ENCODE assay signal across 26 cellular contexts in genomic region chr11:26063915-26064314, GRCh38.
DNase-seq lines count a peak whose midpoint lies in the region; ATAC-seq, FAIRE-seq and TF ChIP-seq lines count a peak whose summit lies in the region.
"Had no signal": no experiment of that assay in that cellular context is flagged by ENCODE, and none has a peak within 500 bp of the region (broad histone marks: within the 10 kb centered on the region; RNA-seq: fewer than 3 reads in every experiment).

No MANE protein-coding gene starts in this region.

- H3K4me2 ChIP-seq in Karpas-422 (ENCODE audit: low read depth, low read length, poor library complexity, severe bottlenecking) (peak overlapping the region; percentile 37), neural cell (ENCODE audit: low read length) (no peak overlapping the region)

- H3K4me1 Mint-ChIP-seq in activated CD8-positive, alpha-beta memory T cell treated with anti-CD3 and anti-CD28 coated beads, Interleukin-2, amount 10 ng/mL, durations not matched to agents 7 days and 5 days, result no peaks in the 10 kb centered on the region

- FAIRE-seq in HTR-8/SVneo (lab: Jason Lieb, UNC), result no peak
- FAIRE-seq: GM19239, H1 had no signal

- no peak overlapping the region for H3K27ac Mint-ChIP-seq in activated CD8-positive, alpha-beta memory T cell treated with anti-CD3 and anti-CD28 coated beads, Interleukin-2, amount 10 ng/mL, durations not matched to agents 7 days and 5 days
- H3K27ac Mint-ChIP-seq: HFFc6; nephron; T-helper 1 cell treated with Interleukin-12 subunit alpha and Interleukin-12 subunit beta and Interleukin-4 antibody, amounts not matched to agents 30 μg/mL and 1 μg/mL, for 36 hours had no signal

- CTCF ChIA-PET in activated CD8-positive, alpha-beta memory T cell treated with anti-CD3 and anti-CD28 coated beads, Interleukin-2, amount 10 ng/mL, durations not matched to agents 7 days and 5 days (lab: Charles Lee), result no interaction called here

- H3K27me3 ChIP-seq in Karpas-422 (ENCODE audit: low read length) (no peaks in the 10 kb centered on the region), neural cell (ENCODE audit: insufficient read depth, low read depth, low read length) (no peaks in the 10 kb centered on the region)
- H3K27me3 ChIP-seq: BLaER1 treated with 17β-estradiol and CSF1 and Interleukin-3, amounts not matched to agents 10 nM and 100 nM; upper lobe of left lung had no signal

- 0 out of 2 replicates have a peak overlapping the region, but pooled peaks have one; percentile 1 for H3K4me3 ChIP-seq in Karpas-422 (ENCODE audit: low read length)
- H3K4me3 ChIP-seq in neural cell (ENCODE audit: low read length), result no peak overlapping the region
- H3K4me3 ChIP-seq: BLaER1 treated with 17β-estradiol and CSF1 and Interleukin-3, amounts not matched to agents 10 nM and 100 nM; coronary artery; lung; upper lobe of left lung had no signal

- H3K4me1 ChIP-seq in Karpas-422 (ENCODE audit: low read length), result peaks cover 37% of the 10 kb centered on the region
- H3K4me1 ChIP-seq: upper lobe of left lung had no signal

- H3K9me2 ChIP-seq in Karpas-422 (replicated peaks; ENCODE audit: insufficient read depth, low read length) (no peaks in the 10 kb centered on the region), neural cell (ENCODE audit: insufficient read depth, low read length) (no peaks in the 10 kb centered on the region)

- H3K9me3 ChIP-seq in Karpas-422 (ENCODE audit: low read length) (no peaks in the 10 kb centered on the region), neural cell (ENCODE audit: low read length) (no peaks in the 10 kb centered on the region)
- H3K9me3 ChIP-seq: BLaER1 treated with 17β-estradiol and CSF1 and Interleukin-3, amounts not matched to agents 10 nM and 100 nM; upper lobe of left lung had no signal

- peaks cover 5% of the 10 kb centered on the region for H3K9me3 Mint-ChIP-seq in activated CD8-positive, alpha-beta memory T cell treated with anti-CD3 and anti-CD28 coated beads, Interleukin-2, amount 10 ng/mL, durations not matched to agents 7 days and 5 days (ENCODE audit: low read depth)
- H3K9me3 Mint-ChIP-seq: HFFc6, nephron had no signal

- H3K27ac ChIP-seq in Karpas-422 (ENCODE audit: low read length) (peak overlapping the region; percentile 74), neural cell (ENCODE audit: low read length) (peak overlapping the region; percentile 3)
- H3K27ac ChIP-seq: BLaER1 treated with 17β-estradiol and CSF1 and Interleukin-3, amounts not matched to agents 10 nM and 100 nM; coronary artery; upper lobe of left lung had no signal

- peak; percentile 41 for ATAC-seq in GM18867 (IDR thresholded peaks at IDR 0.05; ENCODE audit: unreplicated experiment)
- peak; percentile 53 for ATAC-seq in GM21528 (IDR thresholded peaks at IDR 0.05; ENCODE audit: low FRiP score, unreplicated experiment)
- ATAC-seq in activated CD8-positive, alpha-beta memory T cell treated with anti-CD3 and anti-CD28 coated beads, Interleukin-2, amount 10 ng/mL, durations not matched to agents 7 days and 5 days, result no peak

- no peaks in the 10 kb centered on the region for H3K36me3 ChIP-seq in Karpas-422 (ENCODE audit: insufficient read depth, low read length)
- no peaks in the 10 kb centered on the region for H3K36me3 ChIP-seq in neural cell (ENCODE audit: insufficient read depth, low read length)
- H3K36me3 ChIP-seq: BLaER1 treated with 17β-estradiol and CSF1 and Interleukin-3, amounts not matched to agents 10 nM and 100 nM; upper lobe of left lung had no signal

- no peak for TF ChIP-seq RAD21 in neural cell (conservative IDR thresholded peaks at IDR 0.05)

- no peak overlapping the region for H3K4me3 Mint-ChIP-seq in activated CD8-positive, alpha-beta memory T cell treated with anti-CD3 and anti-CD28 coated beads, Interleukin-2, amount 10 ng/mL, durations not matched to agents 7 days and 5 days
- H3K4me3 Mint-ChIP-seq: HFFc6; nephron; T-helper 1 cell treated with Interleukin-12 subunit alpha and Interleukin-12 subunit beta and Interleukin-4 antibody, amounts not matched to agents 30 μg/mL and 1 μg/mL, for 36 hours had no signal

- 0 out of 2 replicates have a peak overlapping the region, but pooled peaks have one; percentile 18 for H2AFZ ChIP-seq in Karpas-422 (ENCODE audit: low read length)
- no peak overlapping the region for H2AFZ ChIP-seq in neural cell (ENCODE audit: low read depth, low read length)

- no peaks in the 10 kb centered on the region for H3K27me3 Mint-ChIP-seq in activated CD8-positive, alpha-beta memory T cell treated with anti-CD3 and anti-CD28 coated beads, Interleukin-2, amount 10 ng/mL, durations not matched to agents 7 days and 5 days

- TF ChIP-seq CTCF in neural cell (IDR thresholded peaks at IDR 0.05; ENCODE audit: poor library complexity, severe bottlenecking), result no peak

- H3K79me2 ChIP-seq in Karpas-422 (ENCODE audit: low read length), result no peaks in the 10 kb centered on the region
- no peaks in the 10 kb centered on the region for H3K79me2 ChIP-seq in neural cell (replicated peaks; ENCODE audit: insufficient read depth, low read length)

- no peaks in the 10 kb centered on the region for H3K36me3 Mint-ChIP-seq in activated CD8-positive, alpha-beta memory T cell treated with anti-CD3 and anti-CD28 coated beads, Interleukin-2, amount 10 ng/mL, durations not matched to agents 7 days and 5 days

- no peak for TF ChIP-seq EP300 in neural cell (conservative IDR thresholded peaks at IDR 0.05; ENCODE audit: poor library complexity, severe bottlenecking)

- H3K9ac ChIP-seq in Karpas-422 (ENCODE audit: low read length), result peak overlapping the region; percentile 8; the same call in 1 of the 2 replicates
- no peak overlapping the region for H3K9ac ChIP-seq in neural cell (ENCODE audit: low read length)
- H3K9ac ChIP-seq: BLaER1 treated with 17β-estradiol and CSF1 and Interleukin-3, amounts not matched to agents 10 nM and 100 nM had no signal

- H4K20me1 ChIP-seq in Karpas-422 (ENCODE audit: insufficient read depth, low read depth, low read length) (no peaks in the 10 kb centered on the region), neural cell (ENCODE audit: insufficient read depth) (no peaks in the 10 kb centered on the region)
- H4K20me1 ChIP-seq: BLaER1 treated with 17β-estradiol and CSF1 and Interleukin-3, amounts not matched to agents 10 nM and 100 nM had no signal

- peak; percentile 52 for DNase-seq in Karpas-422
- DNase-seq in activated CD8-positive, alpha-beta memory T cell treated with anti-CD3 and anti-CD28 coated beads, Interleukin-2, amount 10 ng/mL, durations not matched to agents 7 days and 5 days, result no peak
- no peak for DNase-seq in HTR-8/SVneo (ENCODE audit: insufficient read length, low spot score)
- no peak for DNase-seq in NCI-H748 (lab: John Stamatoyannopoulos, UW; ENCODE audit: unreplicated experiment)
- DNase-seq: activated CD4-positive, alpha-beta T cell treated with anti-CD3 and anti-CD28 coated beads, Interleukin-2, amount 50 U/mL, for 1 hour; activated CD4-positive, CD25-positive, alpha-beta regulatory T cell; activated T-cell treated with anti-CD3 and anti-CD28 coated beads, Interleukin-2, amount 50 U/mL, for 48 hours; caudate nucleus; effector memory CD4-positive, alpha-beta T cell; HFFc6; hypothalamus; NCI-H1694; NCI-H446; NCI-H82; stimulated activated naive CD4-positive, alpha-beta T cell; upper lobe of left lung had no signal

- no peaks in the 10 kb centered on the region for H3F3A ChIP-seq in neural cell (ENCODE audit: insufficient read depth, low read length, poor library complexity, severe bottlenecking)

TF ChIP-seq in neural cell, 6 proteins besides CTCF, POLR2A, EP300 and RAD21:
- TF ChIP-seq POLR2AphosphoS5 (IDR thresholded peaks at IDR 0.05) (no peak), EZH2 (IDR thresholded peaks at IDR 0.05; ENCODE audit: borderline replicate concordance, insufficient read depth, low read length, poor library complexity, severe bottlenecking) (no peak), SMC3 (conservative IDR thresholded peaks at IDR 0.05; ENCODE audit: poor library complexity) (no peak), REST (IDR thresholded peaks at IDR 0.05; ENCODE audit: borderline replicate concordance) (no peak), TAF1 (IDR thresholded peaks at IDR 0.05; ENCODE audit: low read depth) (no peak), MXI1 (conservative IDR thresholded peaks at IDR 0.05; ENCODE audit: poor library complexity, severe bottlenecking) (no peak)
